17 cellular contexts compared by ENCODE assay signal in genomic region chr17:30238387-30239088, GRCh38. TPM values are rescaled to one million over a fixed set of nuclear protein-coding genes. Genes with fewer than 3 reads are reported as not detected.
DNase-seq lines count a peak whose midpoint lies in the region; TF ChIP-seq lines count a peak whose summit lies in the region.
"Had no signal": no experiment of that assay in that cellular context is flagged by ENCODE, and none has a peak within 500 bp of the region (broad histone marks: within the 10 kb centered on the region; RNA-seq: fewer than 3 reads in every experiment).

No MANE protein-coding gene starts in this region.

- H3K4me1 ChIP-seq in HUES64 (ENCODE audit: insufficient read depth, low read length) = no peaks in the 10 kb centered on the region; the same call in none of the 2 replicates

- H3K27me3 Mint-ChIP-seq in endothelial cell (ENCODE audit: unreplicated experiment) (peaks cover 24% of the 10 kb centered on the region), nephron (ENCODE audit: low read depth) (peaks cover 73% of the 10 kb centered on the region)

- peak overlapping the region; percentile 47 for H3K4me3 ChIP-seq in HUES64 (ENCODE audit: low read length)
- H3K4me3 ChIP-seq: heart right ventricle had no signal

- DNase-seq in COLO668 (lab: John Stamatoyannopoulos, UW; ENCODE audit: unreplicated experiment) (peak; percentile 25), endothelial cell (ENCODE audit: low spot score) (no peak), AML-193 (lab: John Stamatoyannopoulos, UW) (no peak), SHP77 treated with DMSO at 0.1 percent for 48 hours (lab: John Stamatoyannopoulos, UW) (no peak), DMS 273 (lab: John Stamatoyannopoulos, UW; ENCODE audit: unreplicated experiment) (no peak), DMS114 treated with DMSO at 0.1 percent for 48 hours (lab: John Stamatoyannopoulos, UW; ENCODE audit: unreplicated experiment) (no peak)
- DNase-seq: activated T-cell treated with anti-CD3 and anti-CD28 coated beads, Interleukin-2, amount 50 U/mL, for 1 hour; heart right ventricle; NCI-H1092; NCI-H2171 treated with DMSO at 0.1 percent for 48 hours; NK-92 treated with Interleukin-12 subunit alpha and Interleukin-12 subunit beta, amount 100 ng/mL, for 24 hours; stimulated activated CD4-positive, alpha-beta T cell treated with anti-CD3 and anti-CD28 coated beads, Interleukin-1b, Interleukin-23, amount 100 ng/mL, for 48 hours had no signal

- peaks cover 9% of the 10 kb centered on the region for H3K36me3 Mint-ChIP-seq in endothelial cell (ENCODE audit: low read depth, unreplicated experiment)
- no peaks in the 10 kb centered on the region for H3K36me3 Mint-ChIP-seq in nephron (ENCODE audit: low read depth)

- H3K27ac ChIP-seq in HUES64 (ENCODE audit: low read depth, low read length) = no peak overlapping the region
- H3K27ac ChIP-seq: heart right ventricle, KMS-11, RWPE1 had no signal

- peaks cover 59% of the 10 kb centered on the region for H3K27me3 ChIP-seq in HUES64 (ENCODE audit: insufficient read depth, low read length)

- H3K4me1 Mint-ChIP-seq in endothelial cell (ENCODE audit: unreplicated experiment) (peaks cover 15% of the 10 kb centered on the region), nephron (peaks cover 21% of the 10 kb centered on the region)

- peak overlapping the region; percentile 67 for H3K4me3 Mint-ChIP-seq in endothelial cell (ENCODE audit: unreplicated experiment)
- H3K4me3 Mint-ChIP-seq in nephron = peak overlapping the region; percentile 45 to 72 (median 65)

- no peaks in the 10 kb centered on the region for H3K9me3 ChIP-seq in HUES64 (ENCODE audit: insufficient read depth, low read depth, low read length)
- H3K9me3 ChIP-seq: heart right ventricle had no signal

- no peak overlapping the region for H3K27ac Mint-ChIP-seq in endothelial cell (ENCODE audit: unreplicated experiment)
- no peak overlapping the region for H3K27ac Mint-ChIP-seq in nephron
- H3K27ac Mint-ChIP-seq: activated naive CD4-positive, alpha-beta T cell treated with anti-CD3 and anti-CD28 coated beads, Interleukin-2, amount 50 U/mL, for 72 hours had no signal

- no peaks in the 10 kb centered on the region for H3K36me3 ChIP-seq in HUES64 (ENCODE audit: insufficient read depth, low read length)
- H3K36me3 ChIP-seq: heart right ventricle had no signal

- TF ChIP-seq CTCF in endothelial cell (IDR thresholded peaks at IDR 0.05; ENCODE audit: unreplicated experiment) = no peak
- no peak for TF ChIP-seq CTCF in nephron (IDR thresholded peaks at IDR 0.05; ENCODE audit: unreplicated experiment in 3 of 3)

- 4% methylated on average over 27 of the region's 27 CpGs for WGBS in HUES64

- H3K9ac ChIP-seq in HUES64 (ENCODE audit: low read depth, low read length) = no peak overlapping the region
- H3K9ac ChIP-seq: KMS-11 had no signal

- no peaks in the 10 kb centered on the region for H3K9me3 Mint-ChIP-seq in endothelial cell (ENCODE audit: unreplicated experiment)
- H3K9me3 Mint-ChIP-seq in nephron = no peaks in the 10 kb centered on the region
- H3K9me3 Mint-ChIP-seq: activated naive CD4-positive, alpha-beta T cell treated with anti-CD3 and anti-CD28 coated beads, Interleukin-2, amount 50 U/mL, for 72 hours had no signal

RNA-seq across cellular contexts. Expression of gene SLC6A4, which starts 3.0 kb away (rescaled TPM):
- polyA plus RNA-seq in HUES64 (2013, experiment 1 of 2) = 0.10 TPM
- 0.06 TPM for polyA plus RNA-seq in HUES64 (2013, experiment 2 of 2)
- total RNA-seq in endothelial cell (ENCODE audit: unreplicated experiment) = 1.0 TPM
- total RNA-seq: activated naive CD4-positive, alpha-beta T cell treated with anti-CD3 and anti-CD28 coated beads, Interleukin-2, amount 50 U/mL, for 72 hours had no signal

RNA-seq across cellular contexts. Expression of gene BLMH, which starts 53.2 kb away (rescaled TPM):
- 56.6 TPM for polyA plus RNA-seq in HUES64 (2013, experiment 1 of 2)
- polyA plus RNA-seq in HUES64 (2013, experiment 2 of 2) = 60.5 TPM
- 150 TPM for total RNA-seq in endothelial cell (ENCODE audit: unreplicated experiment)
